ENCODE assay signal across 8 cellular contexts in the genomic region with DNA sequence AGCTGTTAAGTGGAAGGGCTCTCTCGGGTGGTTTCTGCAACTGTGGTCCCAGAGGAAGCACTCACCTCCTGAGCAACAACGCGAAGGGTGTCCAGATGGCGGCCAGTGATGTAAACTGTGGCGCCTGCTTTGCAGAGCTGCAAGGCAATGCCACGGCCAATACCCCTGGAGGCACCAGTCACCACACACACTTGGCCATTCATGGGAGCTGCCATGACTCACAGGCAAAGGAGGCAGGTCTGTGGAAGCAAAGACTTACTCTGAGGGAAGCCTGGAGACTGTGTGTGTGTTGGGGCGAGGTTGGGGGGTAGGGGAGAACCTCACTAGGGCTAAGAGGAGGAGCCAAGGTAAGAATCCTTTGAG. TPM values are rescaled to one million over a fixed set of nuclear protein-coding genes. Genes with fewer than 3 reads are reported as not detected.
DNase-seq lines count a peak whose midpoint lies in the region; ATAC-seq and TF ChIP-seq lines count a peak whose summit lies in the region.

No MANE protein-coding gene starts in this region.

- H3K4me3 ChIP-seq in AG10803 (ENCODE audit: low read length) (peak overlapping the region; percentile 99), neural progenitor cell (peak overlapping the region; percentile 91)

- no peaks in the 10 kb centered on the region for H4K20me1 ChIP-seq in neural progenitor cell (ENCODE audit: low read depth)

- H3K36me3 ChIP-seq in neural progenitor cell: no peaks in the 10 kb centered on the region

- H3K9me3 Mint-ChIP-seq in neural progenitor cell: no peaks in the 10 kb centered on the region

- H3K27me3 ChIP-seq in neural progenitor cell: no peaks in the 10 kb centered on the region

- H3K27me3 Mint-ChIP-seq in neural progenitor cell (ENCODE audit: insufficient read depth, low read depth): peaks cover 2% of the 10 kb centered on the region

- peaks cover 17% of the 10 kb centered on the region for H3K79me2 ChIP-seq in neural progenitor cell (ENCODE audit: low read depth)

- H3K4me1 Mint-ChIP-seq in neural progenitor cell: peaks cover 25% of the 10 kb centered on the region

- H3K4me1 ChIP-seq in neural progenitor cell: peaks cover 16% of the 10 kb centered on the region

- peak; percentile 3 for ATAC-seq in GM21515 (IDR thresholded peaks at IDR 0.05; ENCODE audit: unreplicated experiment)
- peak; percentile 83 for ATAC-seq in esophagus mucosa
- no peak for ATAC-seq in HG02852 (IDR thresholded peaks at IDR 0.05; ENCODE audit: unreplicated experiment)

- DNase-seq in AG10803 (ENCODE audit: low read depth) (peak; percentile 64), SK-MEL-5 (ENCODE audit: low read depth, low spot score) (peak; percentile 69), neural progenitor cell (ENCODE audit: low spot score) (no peak)
- no peak for DNase-seq in stimulated activated naive CD4-positive, alpha-beta T cell (lab: John Stamatoyannopoulos, UW)
- DNase-seq in stimulated activated CD4-positive, alpha-beta T cell treated with anti-CD3 and anti-CD28 coated beads, Interleukin-2, amount 100 ng/mL, for 48 hours: no peak

- H3K9ac ChIP-seq in neural progenitor cell: peak overlapping the region; percentile 83

- in situ Hi-C loops in SK-MEL-5 (cut with HindIII; ENCODE audit: low pct_unique_long_range_greater_than_20kb, low sequenced_read_pairs): no loop called here

- peak overlapping the region; percentile 94 for H3K4me3 Mint-ChIP-seq in neural progenitor cell

- H3K9me3 ChIP-seq in neural progenitor cell (ENCODE audit: low read depth): no peaks in the 10 kb centered on the region

- peak overlapping the region; percentile 48 for H3K27ac Mint-ChIP-seq in neural progenitor cell

- peaks cover 12% of the 10 kb centered on the region for H3F3A ChIP-seq in neural progenitor cell (ENCODE audit: low read depth)

- no peak overlapping the region for H2AFZ ChIP-seq in neural progenitor cell (replicated peaks)

- peak overlapping the region; percentile 86 for H3K4me2 ChIP-seq in neural progenitor cell

- no peak overlapping the region for H3K27ac ChIP-seq in neural progenitor cell

- TF ChIP-seq CTCF in AG10803 (conservative IDR thresholded peaks at IDR 0.05; ENCODE audit: low read length) (no peak), neural progenitor cell (IDR thresholded peaks at IDR 0.05) (no peak)

- H3K36me3 Mint-ChIP-seq in neural progenitor cell: peaks cover 10% of the 10 kb centered on the region

RNA-seq across cellular contexts. Expression of a gene that starts 0.7 kb away (rescaled TPM):
- 0.82 and 3.8 TPM in 2 replicates for total RNA-seq in SK-MEL-5 (2014; rRNA removed; shearing (Covaris generic))
- polyA plus RNA-seq in SK-MEL-5 (2015; cell fraction: cytosol; rRNA removed): 2.8 and 5.7 TPM in 2 replicates
- polyA plus RNA-seq in SK-MEL-5 (2015; cell fraction: nucleus; rRNA removed): 48.2 and 59.4 TPM in 2 replicates
- 110 TPM for total RNA-seq in esophagus mucosa
- 19.7 and 27.4 TPM in 2 replicates for total RNA-seq in neural progenitor cell (ENCODE audit: low replicate concordance)

RNA-seq across cellular contexts. Expression of a gene that starts 0.8 kb away (rescaled TPM):
- total RNA-seq in SK-MEL-5 (2014; rRNA removed; shearing (Covaris generic)): 22.9 and 25.1 TPM in 2 replicates
- 14.5 and 15.9 TPM in 2 replicates for polyA plus RNA-seq in SK-MEL-5 (2015; cell fraction: cytosol; rRNA removed)
- 29.1 and 43.5 TPM in 2 replicates for polyA plus RNA-seq in SK-MEL-5 (2015; cell fraction: nucleus; rRNA removed)
- total RNA-seq in esophagus mucosa: 20.5 TPM
- 14.8 and 24.7 TPM in 2 replicates for total RNA-seq in neural progenitor cell (ENCODE audit: low replicate concordance)

RNA-seq across cellular contexts. Expression of a gene that starts 8.9 kb away (rescaled TPM):
- 0.35 and 0.48 TPM in 2 replicates for total RNA-seq in SK-MEL-5 (2014; rRNA removed; shearing (Covaris generic))
- polyA plus RNA-seq in SK-MEL-5 (2015; cell fraction: cytosol; rRNA removed): not detected in 2 replicates
- not detected in 2 replicates for polyA plus RNA-seq in SK-MEL-5 (2015; cell fraction: nucleus; rRNA removed)
- total RNA-seq in esophagus mucosa: 27.4 TPM
- total RNA-seq in neural progenitor cell (ENCODE audit: low replicate concordance): 0.12 TPM in 1 of 2 replicates, not detected in the other

RNA-seq across cellular contexts. Expression of a gene that starts 11.1 kb away (rescaled TPM):
- 2.3 and 3.2 TPM in 2 replicates for total RNA-seq in SK-MEL-5 (2014; rRNA removed; shearing (Covaris generic))
- 1.5 and 1.8 TPM in 2 replicates for polyA plus RNA-seq in SK-MEL-5 (2015; cell fraction: cytosol; rRNA removed)
- polyA plus RNA-seq in SK-MEL-5 (2015; cell fraction: nucleus; rRNA removed): 73.4 and 99.3 TPM in 2 replicates
- total RNA-seq in esophagus mucosa (82.9 TPM), neural progenitor cell (ENCODE audit: low replicate concordance) (1.8 and 9.0 TPM in 2 replicates)

RNA-seq across cellular contexts. Expression of a gene that starts 12.4 kb away (rescaled TPM):
- 0.98 and 1.7 TPM in 2 replicates for total RNA-seq in SK-MEL-5 (2014; rRNA removed; shearing (Covaris generic))
- 1.00 and 3.5 TPM in 2 replicates for polyA plus RNA-seq in SK-MEL-5 (2015; cell fraction: cytosol; rRNA removed)
- polyA plus RNA-seq in SK-MEL-5 (2015; cell fraction: nucleus; rRNA removed): 74.7 and 77.8 TPM in 2 replicates
- total RNA-seq in esophagus mucosa: 94.9 TPM
- total RNA-seq in neural progenitor cell (ENCODE audit: low replicate concordance): 1.9 and 4.6 TPM in 2 replicates

Comparison
In these comparisons a context has a peak if more than half of its experiments do, and no peak if none do; other contexts are left out.
1. DNase-seq: peak in AG10803 (single experiment) and SK-MEL-5 (single experiment); none in neural progenitor cell (single experiment), stimulated activated naive CD4-positive, alpha-beta T cell (0 of 6) and stimulated activated CD4-positive, alpha-beta T cell treated with anti-CD3 and anti-CD28 coated beads, Interleukin-2, amount 100 ng/mL, for 48 hours (0 of 2).
2. RNA of a gene that starts 8.9 kb away (total RNA-seq): 27.4 TPM in esophagus mucosa (single experiment); 0.35 to 0.48 TPM in SK-MEL-5 and 0.12 TPM in neural progenitor cell; every median in the first group is over 10 times any median in the second.